ENCODE assay signal across 24 cellular contexts in the genomic region with DNA sequence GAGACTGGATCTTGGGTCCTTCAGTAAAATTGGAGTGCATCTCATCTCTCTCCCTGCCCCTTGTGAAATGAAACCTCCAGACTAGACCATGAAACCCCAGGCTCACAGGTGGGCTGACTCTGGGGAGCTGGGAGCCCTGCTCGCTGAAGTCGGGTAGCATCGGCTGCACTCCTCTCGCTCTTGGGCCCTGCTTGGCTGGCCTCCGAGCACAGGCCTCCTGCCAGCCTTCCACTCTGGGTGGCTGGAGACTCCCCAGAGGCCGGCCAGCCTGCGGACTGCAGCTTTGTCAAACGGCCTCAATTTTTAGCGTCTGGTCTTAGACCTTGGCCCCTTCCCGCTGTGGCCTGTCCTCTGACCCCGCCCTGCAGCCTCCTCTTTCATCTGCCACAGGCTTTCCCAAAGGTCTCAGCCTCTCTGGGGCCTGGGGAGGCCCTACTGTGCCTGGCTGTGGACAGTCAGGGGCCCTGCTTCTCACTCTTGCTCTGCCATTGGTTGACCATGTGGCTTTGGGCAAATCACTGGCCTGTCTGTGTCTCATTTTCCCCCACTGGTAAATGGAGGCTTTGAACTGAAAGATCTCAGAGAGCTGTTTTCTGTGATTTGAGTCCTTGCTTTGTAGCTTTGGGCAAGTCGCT. TPM values are rescaled to one million over a fixed set of nuclear protein-coding genes. Genes with fewer than 3 reads are reported as not detected.
DNase-seq lines count a peak whose midpoint lies in the region; ATAC-seq and TF ChIP-seq lines count a peak whose summit lies in the region.
"Had no signal": no experiment of that assay in that cellular context is flagged by ENCODE, and none has a peak within 500 bp of the region (broad histone marks: within the 10 kb centered on the region; RNA-seq: fewer than 3 reads in every experiment).

No MANE protein-coding gene starts in this region.

- no peaks in the 10 kb centered on the region for H3K9me3 ChIP-seq in adrenal gland (replicated peaks in 1 of 3)
- H3K9me3 ChIP-seq in lower lobe of right lung: no peaks in the 10 kb centered on the region
- no peaks in the 10 kb centered on the region for H3K9me3 ChIP-seq in upper lobe of right lung
- no peaks in the 10 kb centered on the region for H3K9me3 ChIP-seq in esophagus muscularis mucosa
- H3K9me3 ChIP-seq: A549, psoas muscle, upper lobe of left lung had no signal

- no peaks in the 10 kb centered on the region for H3K36me3 Mint-ChIP-seq in activated naive CD4-positive, alpha-beta T cell treated with anti-CD3 and anti-CD28 coated beads, Interleukin-2, amount 50 U/mL, for 72 hours
- H3K36me3 Mint-ChIP-seq: activated naive CD4-positive, alpha-beta T cell treated with anti-CD3 and anti-CD28 coated beads, Interleukin-2, amount 50 U/mL, for 24 hours; CD8-positive, alpha-beta memory T cell had no signal

- intact Hi-C loops in adrenal gland (cut with DNase I): loop anchor here (2.0 to 10.0 kb wide), 2 partner anchors 136 to 196 kb away; partner anchors contain the start of gene BLCAP (in 1 of the 2)
- intact Hi-C loops in lower lobe of right lung (cut with DNase I): no loop called here
- intact Hi-C loops in upper lobe of right lung (cut with DNase I): loop anchor here (10.0 kb wide), 1 partner anchor 144 kb away; no protein-coding TSS in a partner anchor
- intact Hi-C loops in esophagus muscularis mucosa (cut with DNase I): no loop called here

- H3K27ac Mint-ChIP-seq in activated naive CD4-positive, alpha-beta T cell treated with anti-CD3 and anti-CD28 coated beads, Interleukin-2, amount 50 U/mL, for 72 hours: peak overlapping the region; percentile 60 to 62
- H3K27ac Mint-ChIP-seq: activated naive CD4-positive, alpha-beta T cell treated with anti-CD3 and anti-CD28 coated beads, Interleukin-2, amount 50 U/mL, for 24 hours; mesothelial cell of epicardium had no signal

- TF ChIP-seq POLR2A in adrenal gland (IDR thresholded peaks at IDR 0.05): no peak
- TF ChIP-seq POLR2A in esophagus muscularis mucosa (IDR thresholded peaks at IDR 0.05; ENCODE audit: low read depth): no peak

- DNase-seq in activated naive CD4-positive, alpha-beta T cell treated with anti-CD3 and anti-CD28 coated beads, Interleukin-2, amount 50 U/mL, for 72 hours (ENCODE audit: low spot score in 2 of 2): no peak
- DNase-seq in activated naive CD4-positive, alpha-beta T cell (lab: John Stamatoyannopoulos, UW): no peak
- DNase-seq in adrenal gland (peak in 6 of 7 donors; percentile 16 to 81 (median 72)), lower lobe of right lung (peak; percentile 24), upper lobe of right lung (peak; percentile 38), mucosa of gallbladder (ENCODE audit: low spot score) (no peak), NCI-H446 (lab: John Stamatoyannopoulos, UW) (no peak), esophagus muscularis mucosa (ENCODE audit: extremely low spot score) (no peak)
- DNase-seq: activated CD4-positive, alpha-beta T cell treated with anti-CD3 and anti-CD28 coated beads, Interleukin-2, amount 50 U/mL, for 1 hour; GDM1; KG1; NCI-H1694; NCI-H2171 treated with DMSO at 0.1 percent for 48 hours; NCI-H526 treated with DMSO at 0.1 percent for 48 hours; stimulated activated CD4-positive, alpha-beta T cell treated with anti-CD3 and anti-CD28 coated beads, Interleukin-2, amount 100 ng/mL, for 24 hours had no signal

- no peak overlapping the region for H3K4me3 ChIP-seq in adrenal gland
- H3K4me3 ChIP-seq in lower lobe of right lung: no peak overlapping the region
- H3K4me3 ChIP-seq in upper lobe of right lung: no peak overlapping the region
- no peak overlapping the region for H3K4me3 ChIP-seq in esophagus muscularis mucosa
- H3K4me3 ChIP-seq: A549, dorsolateral prefrontal cortex, psoas muscle, upper lobe of left lung had no signal

- H3K27me3 ChIP-seq in adrenal gland (no peaks in the 10 kb centered on the region), lower lobe of right lung (ENCODE audit: low read depth) (no peaks in the 10 kb centered on the region), upper lobe of right lung (no peaks in the 10 kb centered on the region), esophagus muscularis mucosa (no peaks in the 10 kb centered on the region)
- H3K27me3 ChIP-seq: dorsolateral prefrontal cortex, upper lobe of left lung had no signal

- H3K27ac ChIP-seq in adrenal gland (peak overlapping the region in 3 of 5 donors; percentile 25 to 58 (median 34)), lower lobe of right lung (no peak overlapping the region), upper lobe of right lung (no peak overlapping the region), esophagus muscularis mucosa (replicated peaks in 1 of 4) (no peak overlapping the region)
- H3K27ac ChIP-seq: psoas muscle, upper lobe of left lung, VCaP had no signal

- no peak for ATAC-seq in activated naive CD4-positive, alpha-beta T cell treated with anti-CD3 and anti-CD28 coated beads, Interleukin-2, amount 50 U/mL, for 72 hours
- no peak for ATAC-seq in lower lobe of right lung
- no peak for ATAC-seq in upper lobe of right lung
- ATAC-seq: A549, psoas muscle had no signal

- peaks cover 6 to 7% of the 10 kb centered on the region in 2 donors for H3K4me1 ChIP-seq in adrenal gland (replicated peaks in 1 of 2)
- no peaks in the 10 kb centered on the region for H3K4me1 ChIP-seq in lower lobe of right lung
- H3K4me1 ChIP-seq in upper lobe of right lung: no peaks in the 10 kb centered on the region
- peaks cover 0 to 23% (median 20%) of the 10 kb centered on the region in 4 donors for H3K4me1 ChIP-seq in esophagus muscularis mucosa
- H3K4me1 ChIP-seq: psoas muscle, upper lobe of left lung had no signal

- H3K36me3 ChIP-seq in adrenal gland (replicated peaks in 1 of 2) (peaks cover 0 to 34% of the 10 kb centered on the region in 2 donors), lower lobe of right lung (peaks cover 56% of the 10 kb centered on the region), upper lobe of right lung (peaks cover 36% of the 10 kb centered on the region), esophagus muscularis mucosa (peaks cover 6 to 85% (median 48%) of the 10 kb centered on the region in 4 donors)

- TF ChIP-seq CTCF in adrenal gland (IDR thresholded peaks at IDR 0.05): no peak
- no peak for TF ChIP-seq CTCF in lower lobe of right lung (IDR thresholded peaks at IDR 0.05)
- TF ChIP-seq CTCF in upper lobe of right lung (IDR thresholded peaks at IDR 0.05): no peak
- no peak for TF ChIP-seq CTCF in esophagus muscularis mucosa (IDR thresholded peaks at IDR 0.05)

- 38 to 67% (median 55%) methylated on average over 3 to 12 of the region's 12 CpGs for WGBS in adrenal gland, 4 donors
- WGBS in esophagus muscularis mucosa: 94% methylated on average over 10 of the region's 12 CpGs

- no peaks in the 10 kb centered on the region for H3K9me3 Mint-ChIP-seq in activated naive CD4-positive, alpha-beta T cell treated with anti-CD3 and anti-CD28 coated beads, Interleukin-2, amount 50 U/mL, for 72 hours
- H3K9me3 Mint-ChIP-seq: activated naive CD4-positive, alpha-beta T cell treated with anti-CD3 and anti-CD28 coated beads, Interleukin-2, amount 50 U/mL, for 24 hours; CD8-positive, alpha-beta memory T cell; central memory CD8-positive, alpha-beta T cell; mesothelial cell of epicardium had no signal

- no peak for TF ChIP-seq EP300 in esophagus muscularis mucosa (IDR thresholded peaks at IDR 0.05)

RNA-seq across cellular contexts. Expression of gene SRC, which starts 45.1 kb away (rescaled TPM):
- 1 to 10 TPM; 5.4 to 8.3 TPM for total RNA-seq in activated naive CD4-positive, alpha-beta T cell treated with anti-CD3 and anti-CD28 coated beads, Interleukin-2, amount 50 U/mL, for 72 hours
- total RNA-seq in adrenal gland (10 to 100 TPM; 40.1 to 83.0 (median 58.5) TPM), lower lobe of right lung (72.7 TPM), upper lobe of right lung (64.0 TPM), mucosa of gallbladder (210 TPM), esophagus muscularis mucosa (10 to 100 TPM; 27.5 to 52.2 (median 42.3) TPM)
- 10 to 100 TPM; 45.6 to 68.6 (median 49.0) TPM for polyA plus RNA-seq in adrenal gland

Comparison
In these comparisons a context has a peak if more than half of its experiments do, and no peak if none do; other contexts are left out.
1. DNase-seq: peak in adrenal gland (6 of 7), lower lobe of right lung (single experiment) and upper lobe of right lung (single experiment); none in activated naive CD4-positive, alpha-beta T cell treated with anti-CD3 and anti-CD28 coated beads, Interleukin-2, amount 50 U/mL, for 72 hours (0 of 2), activated naive CD4-positive, alpha-beta T cell (0 of 4), mucosa of gallbladder (single experiment), NCI-H446 (0 of 2) and esophagus muscularis mucosa (single experiment).
2. H3K27ac ChIP-seq: peak in adrenal gland (3 of 5); none in lower lobe of right lung (single experiment), upper lobe of right lung (single experiment) and esophagus muscularis mucosa (0 of 4).
3. intact Hi-C loops: an anchor here in adrenal gland (2.0 to 10.0 kb wide) and upper lobe of right lung (10.0 kb wide); none called in lower lobe of right lung and esophagus muscularis mucosa.